In the genomic region with DNA sequence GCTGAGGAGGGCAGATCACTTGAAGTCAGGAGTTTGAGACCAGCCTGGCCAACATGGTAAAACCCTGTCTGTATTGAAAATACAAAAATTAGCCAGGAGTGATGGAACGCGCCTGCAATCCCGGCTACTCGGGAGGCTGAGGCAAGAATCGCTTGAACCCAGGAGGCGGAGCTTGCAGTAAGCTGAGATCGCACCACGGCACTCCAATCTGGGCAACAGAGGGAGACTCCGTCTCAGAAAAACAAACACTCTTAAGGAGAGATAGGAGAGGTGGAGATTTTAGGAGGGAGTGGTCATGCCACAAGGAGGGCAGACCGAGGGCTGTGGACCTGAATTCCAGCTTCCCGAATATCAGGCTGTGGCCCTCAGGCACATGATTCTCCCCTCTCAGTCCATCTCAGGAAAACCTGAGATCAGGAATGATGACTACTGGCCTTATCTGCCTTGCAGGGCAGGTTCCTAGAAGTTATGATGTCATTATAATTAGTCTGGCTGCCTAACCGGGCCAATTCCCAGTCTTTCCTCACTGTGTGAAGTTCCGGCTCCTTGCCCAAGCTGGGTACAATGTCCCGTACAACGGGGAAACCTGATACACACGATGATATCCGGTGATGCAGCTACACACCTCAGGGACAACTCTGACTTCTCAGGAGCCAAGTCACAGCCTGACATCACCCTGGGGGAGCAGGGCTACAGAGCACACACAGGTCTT, we compare ENCODE assay signal across 15 cellular contexts. TPM values are rescaled to one million over a fixed set of nuclear protein-coding genes. Genes with fewer than 3 reads are reported as not detected.
DNase-seq lines count a peak whose midpoint lies in the region; ATAC-seq, FAIRE-seq and TF ChIP-seq lines count a peak whose summit lies in the region.
"Had no signal": no experiment of that assay in that cellular context is flagged by ENCODE, and none has a peak within 500 bp of the region (broad histone marks: within the 10 kb centered on the region; RNA-seq: fewer than 3 reads in every experiment).

No MANE protein-coding gene starts in this region.

- FAIRE-seq in astrocyte (lab: Jason Lieb, UNC), result no peak
- FAIRE-seq: TTC549 had no signal

- ATAC-seq in HCT116 (no peak), HG03521 (IDR thresholded peaks at IDR 0.05; ENCODE audit: unreplicated experiment) (no peak)
- ATAC-seq: mucosa of descending colon had no signal

- RAD21 ChIA-PET in HCT116 (lab: Charles Lee; ENCODE audit: low non-redundant PET in 1 of 2, low total read pairs in 2 of 2, uncharacterized antibody in 2 of 2, unreplicated experiment in 2 of 2), result no interaction called here

- H3K79me2 ChIP-seq in HCT116 (ENCODE audit: insufficient read depth, low read length), result peaks cover 70% of the 10 kb centered on the region
- peaks cover 78% of the 10 kb centered on the region for H3K79me2 ChIP-seq in astrocyte (ENCODE audit: insufficient read depth, low read length)

- no TSS peak for BruUV-seq in HCT116 (replicated peaks; lab: Mats Ljungman, UMichigan)

- H4K20me1 ChIP-seq in BLaER1 treated with 17β-estradiol and CSF1 and Interleukin-3, amounts not matched to agents 10 nM and 100 nM, result peaks cover 9 to 72% (median 41%) of the 10 kb centered on the region in 11 experiments; a peak in 20 of 22 replicates
- H4K20me1 ChIP-seq in HCT116 (ENCODE audit: insufficient read depth) (no peaks in the 10 kb centered on the region), astrocyte (ENCODE audit: insufficient read depth, low read length) (peaks cover 69% of the 10 kb centered on the region)

- H3K4me1 Mint-ChIP-seq in astrocyte (ENCODE audit: low read depth, unreplicated experiment), result peaks cover 29% of the 10 kb centered on the region

- CTCF ChIA-PET in HCT116 (lab: Charles Lee), result no interaction called here

- H3K4me3 ChIP-seq in BLaER1 treated with 17β-estradiol and CSF1 and Interleukin-3, amounts not matched to agents 10 nM and 100 nM, result no peak overlapping the region
- H3K4me3 ChIP-seq in HCT116 (replicated peaks in 1 of 2; ENCODE audit: low read depth in 1 of 2, low read length in 2 of 2) (no peak overlapping the region), astrocyte (ENCODE audit: insufficient read depth, low read depth, low read length) (no peak overlapping the region), mucosa of stomach (ENCODE audit: low read length) (no peak overlapping the region)
- H3K4me3 ChIP-seq: MG63, mucosa of descending colon, uterus had no signal

- H3K27me3 ChIP-seq in BLaER1 treated with 17β-estradiol and CSF1 and Interleukin-3, amounts not matched to agents 10 nM and 100 nM, result no peaks in the 10 kb centered on the region
- no peaks in the 10 kb centered on the region for H3K27me3 ChIP-seq in HCT116 (ENCODE audit: insufficient read depth, low read length)
- no peaks in the 10 kb centered on the region for H3K27me3 ChIP-seq in astrocyte (ENCODE audit: insufficient read depth, low read length)
- H3K27me3 ChIP-seq in mucosa of stomach (ENCODE audit: control insufficient read depth, insufficient read depth, low read length), result no peaks in the 10 kb centered on the region
- H3K27me3 ChIP-seq: BE2C, dorsolateral prefrontal cortex, MG63, uterus had no signal

- intact Hi-C loops in HCT116 (cut with micrococcal nuclease), result no loop called here

- no peaks in the 10 kb centered on the region for H3K9me3 Mint-ChIP-seq in astrocyte (ENCODE audit: unreplicated experiment)
- H3K9me3 Mint-ChIP-seq: activated naive CD4-positive, alpha-beta T cell treated with anti-CD3 and anti-CD28 coated beads, Interleukin-2, amount 50 U/mL, for 24 hours had no signal

- no peak for DNase-seq in HCT116 (ENCODE audit: low read depth, low spot score)
- DNase-seq in astrocyte (ENCODE audit: low read depth), result no peak
- no peak for DNase-seq in NCI-H146 (lab: John Stamatoyannopoulos, UW)
- DNase-seq in RKO (ENCODE audit: low spot score), result no peak
- no peak for DNase-seq in EL
- DNase-seq: BE2C, dorsolateral prefrontal cortex, MG63, mucosa of descending colon, uterus had no signal

- peak overlapping the region in 2 of 11 experiments; percentile 97 to 98; a peak in 3 of 22 replicates for H3K4me2 ChIP-seq in BLaER1 treated with 17β-estradiol and CSF1 and Interleukin-3, amounts not matched to agents 10 nM and 100 nM
- H3K4me2 ChIP-seq in HCT116 (ENCODE audit: low read length) (peak overlapping the region; percentile 37; the same call in 1 of the 2 replicates), astrocyte (ENCODE audit: low read length) (peak overlapping the region; percentile 61)

- H3K9me2 ChIP-seq in HCT116 (ENCODE audit: insufficient read depth), result no peaks in the 10 kb centered on the region

- TF ChIP-seq RAD21 in HCT116 (IDR thresholded peaks at IDR 0.05; ENCODE audit: low read depth), result no peak

- POLR2A ChIA-PET in HCT116 (lab: Charles Lee), result no interaction called here

- no peaks in the 10 kb centered on the region for H3K27me3 Mint-ChIP-seq in astrocyte (ENCODE audit: low read depth, unreplicated experiment)
- H3K27me3 Mint-ChIP-seq: activated naive CD4-positive, alpha-beta T cell treated with anti-CD3 and anti-CD28 coated beads, Interleukin-2, amount 50 U/mL, for 24 hours had no signal

- peak overlapping the region; percentile 94 for H3K4me3 Mint-ChIP-seq in astrocyte (ENCODE audit: unreplicated experiment)

- H3K27ac Mint-ChIP-seq in astrocyte (ENCODE audit: unreplicated experiment), result peak overlapping the region; percentile 96
- H3K27ac Mint-ChIP-seq: activated naive CD4-positive, alpha-beta T cell treated with anti-CD3 and anti-CD28 coated beads, Interleukin-2, amount 50 U/mL, for 24 hours had no signal

- TF ChIP-seq POLR2A in HCT116 (IDR thresholded peaks at IDR 0.05; ENCODE audit: borderline replicate concordance, extremely low read depth, insufficient read depth, insufficient read length), result no peak

- no peak overlapping the region for H2AFZ ChIP-seq in HCT116 (ENCODE audit: low read depth, low read length, poor library complexity, severe bottlenecking)
- H2AFZ ChIP-seq in astrocyte (ENCODE audit: low read depth, low read length), result no peak overlapping the region

- H3K36me3 ChIP-seq in BLaER1 treated with 17β-estradiol and CSF1 and Interleukin-3, amounts not matched to agents 10 nM and 100 nM, result peaks cover 59 to 75% (median 67%) of the 10 kb centered on the region in 11 experiments
- H3K36me3 ChIP-seq in HCT116 (ENCODE audit: control insufficient read depth in 1 of 2, insufficient read depth in 2 of 2, low read length in 2 of 2) (peaks cover 10 to 25% of the 10 kb centered on the region in 2 experiments), astrocyte (ENCODE audit: insufficient read depth, low read length) (peaks cover 13% of the 10 kb centered on the region), mucosa of stomach (ENCODE audit: control insufficient read depth, insufficient read depth, low read length) (peaks cover 5% of the 10 kb centered on the region)
- H3K36me3 ChIP-seq: uterus had no signal

- no peak overlapping the region for H3K27ac ChIP-seq in BLaER1 treated with 17β-estradiol and CSF1 and Interleukin-3, amounts not matched to agents 10 nM and 100 nM
- H3K27ac ChIP-seq in HCT116 (ENCODE audit: low read depth, low read length) (peak overlapping the region; percentile 24), astrocyte (ENCODE audit: low read depth, low read length) (peak overlapping the region; percentile 16)
- H3K27ac ChIP-seq: uterus had no signal

- H3K9ac ChIP-seq in BLaER1 treated with 17β-estradiol and CSF1 and Interleukin-3, amounts not matched to agents 10 nM and 100 nM, result peak overlapping the region in 6 of 11 experiments; percentile 24 to 93 (median 66); a peak in 8 of 22 replicates
- H3K9ac ChIP-seq in HCT116 (ENCODE audit: low read length) (0 out of 2 replicates have a peak overlapping the region, but pooled peaks have one; percentile 16), astrocyte (ENCODE audit: low read length) (peak overlapping the region; percentile 58), mucosa of stomach (ENCODE audit: low read length) (peak overlapping the region; percentile 22)

- H3K36me3 Mint-ChIP-seq in astrocyte (ENCODE audit: low read depth, unreplicated experiment), result peaks cover 10% of the 10 kb centered on the region

- TF ChIP-seq CTCF in HCT116 (IDR thresholded peaks at IDR 0.05 in 2 of 3, conservative IDR thresholded peaks at IDR 0.05 in 1 of 3; ENCODE audit: borderline replicate concordance in 1 of 3, insufficient read depth in 1 of 3, low read depth in 2 of 3, low read length in 2 of 3) (no peak), astrocyte (IDR thresholded peaks at IDR 0.05; ENCODE audit: insufficient read depth, low read depth, low read length) (no peak)

- H3K4me1 ChIP-seq in BLaER1 treated with 17β-estradiol and CSF1 and Interleukin-3, amounts not matched to agents 10 nM and 100 nM, result peaks cover 32 to 51% (median 46%) of the 10 kb centered on the region in 10 experiments
- H3K4me1 ChIP-seq in HCT116 (ENCODE audit: control insufficient read depth in 1 of 2, insufficient read depth in 2 of 2, low read length in 2 of 2) (peaks cover 12 to 42% of the 10 kb centered on the region in 2 experiments), astrocyte (ENCODE audit: insufficient read depth, low read length) (peaks cover 22% of the 10 kb centered on the region), mucosa of stomach (ENCODE audit: control insufficient read depth, insufficient read depth, low read length) (peaks cover 38% of the 10 kb centered on the region)
- H3K4me1 ChIP-seq: BE2C had no signal

- peaks cover 0 to 11% (median 5%) of the 10 kb centered on the region in 11 experiments; a peak in 5 of 22 replicates for H3K9me3 ChIP-seq in BLaER1 treated with 17β-estradiol and CSF1 and Interleukin-3, amounts not matched to agents 10 nM and 100 nM (replicated peaks in 1 of 11)
- H3K9me3 ChIP-seq in HCT116 (ENCODE audit: control insufficient read depth in 1 of 2, insufficient read depth in 1 of 2, low read depth in 1 of 2, low read length in 2 of 2) (no peaks in the 10 kb centered on the region), astrocyte (ENCODE audit: insufficient read depth, low read depth, low read length) (no peaks in the 10 kb centered on the region), mucosa of stomach (ENCODE audit: control insufficient read depth, low read length) (no peaks in the 10 kb centered on the region)
- H3K9me3 ChIP-seq: BE2C, MG63, mucosa of descending colon, uterus had no signal

TF ChIP-seq in HCT116, 20 proteins besides CTCF, POLR2A, EP300 and RAD21 (continues in another document):
- TF ChIP-seq YY1 (IDR thresholded peaks at IDR 0.05; ENCODE audit: extremely low read depth, insufficient replicate concordance, low read depth, low read length) (no peak), TCF7L2 (IDR thresholded peaks at IDR 0.05; ENCODE audit: borderline replicate concordance, extremely low read depth, insufficient read depth, insufficient read length) (no peak), SP1 (IDR thresholded peaks at IDR 0.05; ENCODE audit: low read depth) (no peak)

RNA-seq across cellular contexts. Expression of gene SLC35E1, which starts 2.5 kb away (rescaled TPM):
- total RNA-seq in HCT116 (2021; ENCODE audit: unreplicated experiment) (49.1 TPM), astrocyte (63.1 and 66.2 TPM in 2 replicates)
- 41.1 and 47.6 TPM in 2 replicates for polyA plus RNA-seq in HCT116 (2012)

RNA-seq across cellular contexts. Expression of gene CHERP, which starts 27.5 kb away (rescaled TPM):
- total RNA-seq in HCT116 (2021; ENCODE audit: unreplicated experiment), result 65.8 TPM
- 37.2 and 38.0 TPM in 2 replicates for polyA plus RNA-seq in HCT116 (2012)
- total RNA-seq in astrocyte, result 41.5 and 45.3 TPM in 2 replicates

RNA-seq across cellular contexts. Expression of gene MED26, which starts 58.2 kb away (rescaled TPM):
- total RNA-seq in HCT116 (2021; ENCODE audit: unreplicated experiment) (13.3 TPM), astrocyte (11.8 and 15.0 TPM in 2 replicates)
- 6.8 and 7.4 TPM in 2 replicates for polyA plus RNA-seq in HCT116 (2012)

Comparison
In these comparisons a context has a peak if more than half of its experiments do, and no peak if none do; other contexts are left out.
1. H3K27ac ChIP-seq: peak in HCT116 (single experiment) and astrocyte (single experiment); none in BLaER1 treated with 17β-estradiol and CSF1 and Interleukin-3, amounts not matched to agents 10 nM and 100 nM (0 of 11).
2. H3K9ac ChIP-seq: peak in every context shown above with its lines; median percentile 66 in BLaER1 treated with 17β-estradiol and CSF1 and Interleukin-3, amounts not matched to agents 10 nM and 100 nM; 58 in astrocyte; 22 in mucosa of stomach; 16 in HCT116.